In the genomic region with DNA sequence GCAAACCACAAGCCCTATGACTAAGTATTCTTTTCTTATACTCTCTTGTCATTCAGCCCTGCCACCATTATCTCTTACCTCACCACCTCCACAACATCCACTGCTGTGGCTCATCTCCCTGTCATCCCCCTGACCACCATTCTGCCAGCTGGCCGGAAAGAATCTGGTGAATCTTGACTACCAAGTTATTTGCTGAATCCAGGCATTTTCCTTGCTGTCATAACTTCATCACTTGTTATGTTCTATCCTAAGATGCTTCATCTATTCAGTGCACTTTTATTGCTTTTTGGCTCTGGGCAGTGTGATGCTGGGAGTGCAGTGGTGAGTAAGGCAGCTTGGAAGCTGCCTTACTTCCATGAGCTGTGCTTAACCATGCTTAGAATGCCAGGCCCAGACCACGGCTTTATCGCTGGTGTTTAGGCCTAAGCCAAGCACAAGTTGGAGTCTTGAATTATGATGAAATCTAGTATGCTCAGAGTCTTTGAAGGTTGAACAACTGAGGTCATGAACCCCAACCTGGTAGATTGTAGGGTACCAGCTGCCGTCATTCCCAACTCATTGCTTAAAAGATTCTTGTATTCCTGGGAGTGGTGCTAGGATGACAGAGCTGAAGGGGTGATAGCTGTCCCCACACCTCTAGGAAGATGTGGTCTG, we compare ENCODE assay signal across 13 cellular contexts. TPM values are rescaled to one million over a fixed set of nuclear protein-coding genes. Genes with fewer than 3 reads are reported as not detected.
DNase-seq lines count a peak whose midpoint lies in the region; ATAC-seq and TF ChIP-seq lines count a peak whose summit lies in the region.
"Had no signal": no experiment of that assay in that cellular context is flagged by ENCODE, and none has a peak within 500 bp of the region (broad histone marks: within the 10 kb centered on the region; RNA-seq: fewer than 3 reads in every experiment).

No MANE protein-coding gene starts in this region.

- H3K27me3 Mint-ChIP-seq in activated CD8-positive, alpha-beta T cell treated with anti-CD3 and anti-CD28 coated beads for 36 hours = no peaks in the 10 kb centered on the region
- no peaks in the 10 kb centered on the region for H3K27me3 Mint-ChIP-seq in activated CD8-positive, alpha-beta T cell treated with anti-CD3 and anti-CD28 coated beads, Interleukin-2, amount 10 ng/mL, durations not matched to agents 7 days and 5 days (ENCODE audit: low read depth)
- H3K27me3 Mint-ChIP-seq in nephron progenitor cell (ENCODE audit: low read depth, poor library complexity) = no peaks in the 10 kb centered on the region
- H3K27me3 Mint-ChIP-seq: activated CD4-positive, alpha-beta T cell treated with anti-CD3 and anti-CD28 coated beads for 36 hours had no signal

- no peak overlapping the region for H2AFZ ChIP-seq in SK-N-SH (ENCODE audit: low read depth)
- no peak overlapping the region for H2AFZ ChIP-seq in smooth muscle cell (ENCODE audit: low read depth)

- POLR2A ChIA-PET in activated CD8-positive, alpha-beta T cell treated with anti-CD3 and anti-CD28 coated beads for 36 hours (lab: Charles Lee) = interaction anchor here (0.8 kb wide), 1 partner anchor 9 kb away, joined by 3 read pairs; no protein-coding TSS in a partner anchor
- POLR2A ChIA-PET in activated CD8-positive, alpha-beta T cell treated with anti-CD3 and anti-CD28 coated beads, Interleukin-2, amount 10 ng/mL, durations not matched to agents 7 days and 5 days (lab: Charles Lee) = no interaction called here
- POLR2A ChIA-PET in SK-N-SH (lab: Yijun Ruan, JAX) = no interaction called here

- no peak for TF ChIP-seq RAD21 in SK-N-SH (IDR thresholded peaks at IDR 0.05; ENCODE audit: low read length)

- peaks cover 80% of the 10 kb centered on the region for H3K36me3 Mint-ChIP-seq in activated CD8-positive, alpha-beta T cell treated with anti-CD3 and anti-CD28 coated beads for 36 hours (ENCODE audit: low read depth)
- peaks cover 69% of the 10 kb centered on the region for H3K36me3 Mint-ChIP-seq in activated CD8-positive, alpha-beta T cell treated with anti-CD3 and anti-CD28 coated beads, Interleukin-2, amount 10 ng/mL, durations not matched to agents 7 days and 5 days (ENCODE audit: low read depth)
- peaks cover 59% of the 10 kb centered on the region for H3K36me3 Mint-ChIP-seq in nephron progenitor cell (ENCODE audit: low read depth)

- H3F3A ChIP-seq in SK-N-SH (replicated peaks; ENCODE audit: insufficient read depth) (peaks cover 32% of the 10 kb centered on the region), smooth muscle cell (ENCODE audit: low read depth) (peaks cover 8% of the 10 kb centered on the region)

- TF ChIP-seq EP300 in SK-N-SH (IDR thresholded peaks at IDR 0.05; ENCODE audit: borderline replicate concordance in 1 of 2, low read depth in 1 of 2, low read length in 1 of 2) = peak in 1 of 2 experiments; percentile 97; a peak in 3 of 4 replicates

- WGBS in SK-N-SH (ENCODE audit: low lambda C conversion rate) = 40% methylated on average over 4 of the region's 4 CpGs
- WGBS in smooth muscle cell (ENCODE audit: low lambda C conversion rate) = 26% methylated on average over 4 of the region's 4 CpGs

- peak overlapping the region; percentile 40 for H3K9ac ChIP-seq in SK-N-SH
- no peak overlapping the region for H3K9ac ChIP-seq in smooth muscle cell (ENCODE audit: low read depth)

- H4K20me1 ChIP-seq in SK-N-SH (ENCODE audit: insufficient read depth) = no peaks in the 10 kb centered on the region
- H4K20me1 ChIP-seq in smooth muscle cell (ENCODE audit: low read depth) = no peaks in the 10 kb centered on the region

- CTCF ChIA-PET in activated CD8-positive, alpha-beta T cell treated with anti-CD3 and anti-CD28 coated beads for 36 hours (lab: Charles Lee) = interaction anchor here (1.4 kb wide), 1 partner anchor 203 kb away, joined by 3 read pairs; no protein-coding TSS in a partner anchor
- CTCF ChIA-PET in activated CD8-positive, alpha-beta T cell treated with anti-CD3 and anti-CD28 coated beads, Interleukin-2, amount 10 ng/mL, durations not matched to agents 7 days and 5 days (lab: Charles Lee) = no interaction called here
- CTCF ChIA-PET in SK-N-SH (lab: Yijun Ruan, JAX) = interaction anchor here (0.5 kb wide), 1 partner anchor 101 kb away, joined by 3 read pairs; no protein-coding TSS in a partner anchor

- peaks cover 0 to 26% of the 10 kb centered on the region in 2 experiments for H3K36me3 ChIP-seq in SK-N-SH (replicated peaks in 1 of 2; ENCODE audit: control insufficient read depth in 1 of 2, insufficient read depth in 2 of 2, low read length in 1 of 2)
- no peaks in the 10 kb centered on the region for H3K36me3 ChIP-seq in smooth muscle cell (ENCODE audit: low read depth)
- H3K36me3 ChIP-seq: gastrocnemius medialis had no signal

- H3K79me2 ChIP-seq in SK-N-SH (ENCODE audit: insufficient read depth) = peaks cover 6% of the 10 kb centered on the region; the same call in 1 of the 2 replicates
- no peaks in the 10 kb centered on the region for H3K79me2 ChIP-seq in smooth muscle cell (ENCODE audit: low read depth)

- H3K27ac ChIP-seq in SK-N-SH (ENCODE audit: low read depth in 2 of 2, low read length in 1 of 2) (peak overlapping the region in 1 of 2 experiments; percentile 88; a peak in 3 of 4 replicates), smooth muscle cell (ENCODE audit: low read depth) (peak overlapping the region; percentile 79)
- H3K27ac ChIP-seq: gastrocnemius medialis had no signal

- no peaks in the 10 kb centered on the region for H3K27me3 ChIP-seq in SK-N-SH (ENCODE audit: insufficient read depth)
- no peaks in the 10 kb centered on the region for H3K27me3 ChIP-seq in smooth muscle cell (ENCODE audit: low read depth)
- H3K27me3 ChIP-seq: gastrocnemius medialis had no signal

- TF ChIP-seq CTCF in activated CD8-positive, alpha-beta T cell treated with anti-CD3 and anti-CD28 coated beads for 36 hours (IDR thresholded peaks at IDR 0.05) = no peak
- no peak for TF ChIP-seq CTCF in SK-N-SH (IDR thresholded peaks at IDR 0.05)
- no peak for TF ChIP-seq CTCF in fibroblast of the aortic adventitia (IDR thresholded peaks at IDR 0.05; ENCODE audit: insufficient read depth, low read length)
- no peak for TF ChIP-seq CTCF in smooth muscle cell (IDR thresholded peaks at IDR 0.05; ENCODE audit: borderline replicate concordance, insufficient read depth, poor library complexity, severe bottlenecking)
- no peak for TF ChIP-seq CTCF in nephron progenitor cell (IDR thresholded peaks at IDR 0.05)

- DNase-seq in activated CD8-positive, alpha-beta T cell treated with anti-CD3 and anti-CD28 coated beads for 36 hours = no peak
- DNase-seq in activated CD8-positive, alpha-beta T cell treated with anti-CD3 and anti-CD28 coated beads, Interleukin-2, amount 10 ng/mL, durations not matched to agents 7 days and 5 days = no peak
- no peak for DNase-seq in SK-N-SH
- peak; percentile 96 for DNase-seq in fibroblast of the aortic adventitia (ENCODE audit: low read depth)
- no peak for DNase-seq in smooth muscle cell (lab: John Stamatoyannopoulos, UW; ENCODE audit: unreplicated experiment)
- DNase-seq in DMS 273 treated with DMSO at 0.1 percent for 48 hours (lab: John Stamatoyannopoulos, UW) = no peak
- DNase-seq in nephron progenitor cell = no peak
- DNase-seq: activated CD4-positive, alpha-beta T cell treated with anti-CD3 and anti-CD28 coated beads for 36 hours; amygdala; gastrocnemius medialis; NCI-H345; SHP77 treated with DMSO at 0.1 percent for 48 hours had no signal

- H3K4me2 ChIP-seq in SK-N-SH (peak overlapping the region; percentile 18), smooth muscle cell (no peak overlapping the region)

- no peak overlapping the region for H3K4me3 ChIP-seq in SK-N-SH (ENCODE audit: low read depth in 2 of 2, low read length in 1 of 2)
- H3K4me3 ChIP-seq in fibroblast of the aortic adventitia (ENCODE audit: low read depth, low read length) = no peak overlapping the region
- H3K4me3 ChIP-seq in smooth muscle cell = no peak overlapping the region
- H3K4me3 ChIP-seq: gastrocnemius medialis had no signal

- H3K27ac Mint-ChIP-seq in activated CD8-positive, alpha-beta T cell treated with anti-CD3 and anti-CD28 coated beads for 36 hours = peak overlapping the region; percentile 27
- no peak overlapping the region for H3K27ac Mint-ChIP-seq in activated CD8-positive, alpha-beta T cell treated with anti-CD3 and anti-CD28 coated beads, Interleukin-2, amount 10 ng/mL, durations not matched to agents 7 days and 5 days
- H3K27ac Mint-ChIP-seq in nephron progenitor cell = no peak overlapping the region
- H3K27ac Mint-ChIP-seq: activated CD4-positive, alpha-beta T cell treated with anti-CD3 and anti-CD28 coated beads for 36 hours had no signal

- H3K4me3 Mint-ChIP-seq in activated CD8-positive, alpha-beta T cell treated with anti-CD3 and anti-CD28 coated beads for 36 hours = no peak overlapping the region
- no peak overlapping the region for H3K4me3 Mint-ChIP-seq in activated CD8-positive, alpha-beta T cell treated with anti-CD3 and anti-CD28 coated beads, Interleukin-2, amount 10 ng/mL, durations not matched to agents 7 days and 5 days
- H3K4me3 Mint-ChIP-seq in nephron progenitor cell = no peak overlapping the region
- H3K4me3 Mint-ChIP-seq: activated CD4-positive, alpha-beta T cell treated with anti-CD3 and anti-CD28 coated beads for 36 hours had no signal

- no peaks in the 10 kb centered on the region for H3K9me3 ChIP-seq in SK-N-SH
- H3K9me3 ChIP-seq in smooth muscle cell (replicated peaks; ENCODE audit: low read depth) = no peaks in the 10 kb centered on the region
- H3K9me3 ChIP-seq: gastrocnemius medialis had no signal

- no peak for ATAC-seq in activated CD8-positive, alpha-beta T cell treated with anti-CD3 and anti-CD28 coated beads for 36 hours
- ATAC-seq in activated CD8-positive, alpha-beta T cell treated with anti-CD3 and anti-CD28 coated beads, Interleukin-2, amount 10 ng/mL, durations not matched to agents 7 days and 5 days = no peak
- ATAC-seq in HG03432 (IDR thresholded peaks at IDR 0.05; ENCODE audit: unreplicated experiment) = no peak
- ATAC-seq: activated CD4-positive, alpha-beta T cell treated with anti-CD3 and anti-CD28 coated beads for 36 hours; gastrocnemius medialis had no signal

- peaks cover 35% of the 10 kb centered on the region for H3K4me1 Mint-ChIP-seq in activated CD8-positive, alpha-beta T cell treated with anti-CD3 and anti-CD28 coated beads for 36 hours (ENCODE audit: low read depth)
- H3K4me1 Mint-ChIP-seq in activated CD8-positive, alpha-beta T cell treated with anti-CD3 and anti-CD28 coated beads, Interleukin-2, amount 10 ng/mL, durations not matched to agents 7 days and 5 days (ENCODE audit: low read depth) = peaks cover 20% of the 10 kb centered on the region
- peaks cover 27% of the 10 kb centered on the region for H3K4me1 Mint-ChIP-seq in nephron progenitor cell

- peaks cover under 1 to 17% of the 10 kb centered on the region in 2 experiments; a peak in 3 of 4 replicates for H3K4me1 ChIP-seq in SK-N-SH (ENCODE audit: control insufficient read depth in 1 of 2, insufficient read depth in 2 of 2, low read depth in 1 of 2, low read length in 1 of 2)
- H3K4me1 ChIP-seq in smooth muscle cell (ENCODE audit: low read depth) = peaks cover 2% of the 10 kb centered on the region

- no peaks in the 10 kb centered on the region for H3K9me3 Mint-ChIP-seq in activated CD8-positive, alpha-beta T cell treated with anti-CD3 and anti-CD28 coated beads for 36 hours
- H3K9me3 Mint-ChIP-seq in activated CD8-positive, alpha-beta T cell treated with anti-CD3 and anti-CD28 coated beads, Interleukin-2, amount 10 ng/mL, durations not matched to agents 7 days and 5 days (ENCODE audit: insufficient read depth) = no peaks in the 10 kb centered on the region
- no peaks in the 10 kb centered on the region for H3K9me3 Mint-ChIP-seq in nephron progenitor cell

- intact Hi-C loops in activated CD8-positive, alpha-beta T cell treated with anti-CD3 and anti-CD28 coated beads for 36 hours (cut with micrococcal nuclease) = no loop called here

- H3K9me2 ChIP-seq in SK-N-SH = no peaks in the 10 kb centered on the region

RNA-seq across cellular contexts. Expression of a gene that starts 27.0 kb away (rescaled TPM):
- total RNA-seq in activated CD8-positive, alpha-beta T cell treated with anti-CD3 and anti-CD28 coated beads for 36 hours = 1 to 10 TPM; 7.0 to 9.7 TPM
- 10 to 100 TPM in 1 of 2 experiments, 1 to 10 TPM in 1; 9.1 to 10.1 TPM for total RNA-seq in activated CD8-positive, alpha-beta T cell treated with anti-CD3 and anti-CD28 coated beads, Interleukin-2, amount 10 ng/mL, durations not matched to agents 7 days and 5 days
- polyA plus RNA-seq in SK-N-SH (2012; rRNA removed) (7.6 and 11.2 TPM in 2 replicates), smooth muscle cell (9.5 and 15.5 TPM in 2 replicates)
- 9.1 and 10.1 TPM in 2 replicates for polyA plus RNA-seq in SK-N-SH (2012; cell fraction: cytosol; rRNA removed)
- 8.6 and 15.1 TPM in 2 replicates for polyA plus RNA-seq in SK-N-SH (2012; cell fraction: nucleus; rRNA removed)
- total RNA-seq in fibroblast of the aortic adventitia (ENCODE audit: low replicate concordance) (7.8 and 22.3 TPM in 2 replicates), smooth muscle cell (10.5 and 14.3 TPM in 2 replicates)
